Comparison of ENCODE assay signal across 18 cellular contexts in the genomic region with DNA sequence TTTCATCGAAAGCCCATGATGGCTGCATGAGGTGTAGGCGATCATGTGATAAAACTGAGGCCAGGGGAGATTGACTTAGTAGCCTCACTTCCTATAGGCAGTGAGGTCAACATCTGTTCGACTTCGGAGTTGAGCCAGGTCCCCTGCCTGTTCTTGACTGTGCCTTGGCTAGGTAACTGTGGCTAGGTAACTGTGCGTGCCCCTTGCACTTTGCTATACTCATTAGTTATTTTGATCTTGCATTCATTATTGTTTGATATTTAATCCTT. TPM values are rescaled to one million over a fixed set of nuclear protein-coding genes. Genes with fewer than 3 reads are reported as not detected.
DNase-seq lines count a peak whose midpoint lies in the region; ATAC-seq, FAIRE-seq and TF ChIP-seq lines count a peak whose summit lies in the region.
"Had no signal": no experiment of that assay in that cellular context is flagged by ENCODE, and none has a peak within 500 bp of the region (broad histone marks: within the 10 kb centered on the region; RNA-seq: fewer than 3 reads in every experiment).

No MANE protein-coding gene starts in this region.

- H3K36me3 Mint-ChIP-seq in mesothelial cell of epicardium: peaks cover 23% of the 10 kb centered on the region
- H3K36me3 Mint-ChIP-seq in CD4-positive, alpha-beta memory T cell: no peaks in the 10 kb centered on the region
- H3K36me3 Mint-ChIP-seq: IgD-negative memory B cell had no signal

- POLR2A ChIA-PET in A549 (lab: Yijun Ruan, JAX) (interaction anchor here (0.9 to 1.0 kb wide), 2 partner anchors 8 to 11 kb away, joined by 4 to 5 read pairs; no protein-coding TSS in a partner anchor), endothelial cell of umbilical vein (lab: Charles Lee) (no interaction called here)
- POLR2A ChIA-PET in CD4-positive, alpha-beta memory T cell (lab: Charles Lee; ENCODE audit: partially characterized antibody): no interaction called here

- H4K20me1 ChIP-seq in endothelial cell of umbilical vein (replicated peaks; ENCODE audit: control insufficient read depth, extremely low read depth, insufficient read depth, low read length): no peaks in the 10 kb centered on the region
- H4K20me1 ChIP-seq: BLaER1 had no signal

- no peaks in the 10 kb centered on the region for H3K27me3 Mint-ChIP-seq in mesothelial cell of epicardium (ENCODE audit: low read depth)
- H3K27me3 Mint-ChIP-seq in CD4-positive, alpha-beta memory T cell: no peaks in the 10 kb centered on the region

- H3K79me2 ChIP-seq in ACC112 (ENCODE audit: control insufficient read depth, insufficient read depth, low read length, unreplicated experiment): peaks cover 74% of the 10 kb centered on the region
- peaks cover 88% of the 10 kb centered on the region for H3K79me2 ChIP-seq in endothelial cell of umbilical vein (ENCODE audit: control insufficient read depth, insufficient read depth, low read length)

- TF ChIP-seq POLR2A in A549 (IDR thresholded peaks at IDR 0.05; ENCODE audit: low read length) (no peak), endothelial cell of umbilical vein (IDR thresholded peaks at IDR 0.05; ENCODE audit: low read depth, low read length) (no peak)

- H3K9me3 ChIP-seq in A549: no peaks in the 10 kb centered on the region
- no peaks in the 10 kb centered on the region for H3K9me3 ChIP-seq in RWPE2 (ENCODE audit: severe bottlenecking)
- no peaks in the 10 kb centered on the region for H3K9me3 ChIP-seq in endothelial cell of umbilical vein (replicated peaks; ENCODE audit: control insufficient read depth, insufficient read depth, low read length)
- no peaks in the 10 kb centered on the region for H3K9me3 ChIP-seq in CD4-positive, alpha-beta memory T cell (ENCODE audit: control insufficient read depth in 1 of 2, low read length in 2 of 2)

- 5% methylated on average over 5 of the region's 5 CpGs for WGBS in A549 (ENCODE audit: missing lambda C conversion rate)

- peaks cover 17% of the 10 kb centered on the region for H3K4me1 Mint-ChIP-seq in mesothelial cell of epicardium
- H3K4me1 Mint-ChIP-seq in CD4-positive, alpha-beta memory T cell: peaks cover 0 to 8% (median 3%) of the 10 kb centered on the region in 4 donors

- no peak overlapping the region for H2AFZ ChIP-seq in ACC112 (ENCODE audit: low read length, unreplicated experiment)
- no peak overlapping the region for H2AFZ ChIP-seq in endothelial cell of umbilical vein (ENCODE audit: low read depth, low read length)
- H2AFZ ChIP-seq: GM23338 had no signal

- H3K4me2 ChIP-seq in A549: peak overlapping the region; percentile 71
- peak overlapping the region; percentile 18 for H3K4me2 ChIP-seq in endothelial cell of umbilical vein (ENCODE audit: insufficient read depth, low read length)
- H3K4me2 ChIP-seq: BLaER1 had no signal

- peaks cover 64% of the 10 kb centered on the region for H3K4me1 ChIP-seq in A549
- peaks cover 50% of the 10 kb centered on the region for H3K4me1 ChIP-seq in ACC112 (ENCODE audit: control insufficient read depth, insufficient read depth, low read length, unreplicated experiment)
- peaks cover 18% of the 10 kb centered on the region for H3K4me1 ChIP-seq in RWPE2 (ENCODE audit: insufficient read depth, poor library complexity, severe bottlenecking)
- H3K4me1 ChIP-seq in endothelial cell of umbilical vein (ENCODE audit: control insufficient read depth, extremely low read depth, insufficient read depth, low read length): peaks cover 57% of the 10 kb centered on the region
- peaks cover 3% of the 10 kb centered on the region for H3K4me1 ChIP-seq in CD4-positive, alpha-beta memory T cell (ENCODE audit: insufficient read depth, low read length)

- DNase-seq in A549 (ENCODE audit: low read depth in 1 of 2, low spot score in 1 of 2) (peak in 1 of 2 experiments; percentile 78), RWPE2 (ENCODE audit: low spot score) (no peak), endothelial cell of umbilical vein (ENCODE audit: low read depth, low spot score) (no peak), mesothelial cell of epicardium (ENCODE audit: low spot score in 2 of 2, unreplicated experiment in 2 of 2) (no peak), activated gamma-delta T cell (lab: John Stamatoyannopoulos, UW) (no peak)
- DNase-seq in CD4-positive, alpha-beta memory T cell: no peak
- DNase-seq: AML-193, DMS153, DMS79 treated with DMSO at 0.1 percent for 48 hours, H7 had no signal

- TF ChIP-seq RAD21 in A549 (conservative IDR thresholded peaks at IDR 0.05 in 1 of 2, IDR thresholded peaks at IDR 0.05 in 1 of 2): no peak

- dilution Hi-C loops in endothelial cell of umbilical vein (cut with MboI; ENCODE audit: extremely low pct_ligation_motif_present, low sequenced_read_pairs): no loop called here

- H3K27ac Mint-ChIP-seq in mesothelial cell of epicardium: no peak overlapping the region
- no peak overlapping the region for H3K27ac Mint-ChIP-seq in CD4-positive, alpha-beta memory T cell

- H3K27ac ChIP-seq in A549 (peak overlapping the region; percentile 89 to 100), ACC112 (ENCODE audit: low read depth, low read length) (peak overlapping the region; percentile 56), RWPE2 (ENCODE audit: poor library complexity, severe bottlenecking) (peak overlapping the region; percentile 44), endothelial cell of umbilical vein (ENCODE audit: insufficient read depth, low read depth, low read length) (peak overlapping the region; percentile 80)
- H3K27ac ChIP-seq in CD4-positive, alpha-beta memory T cell (ENCODE audit: low read depth, low read length): no peak overlapping the region
- H3K27ac ChIP-seq: BLaER1 had no signal

- no peaks in the 10 kb centered on the region for H3K9me1 ChIP-seq in endothelial cell of umbilical vein (replicated peaks; ENCODE audit: control insufficient read depth, extremely low read depth, insufficient read depth, low read length)

- CTCF ChIA-PET in A549 (lab: Yijun Ruan, JAX): interaction anchor here (0.7 to 3.2 kb wide), 4 partner anchors 18 to 97 kb away, joined by 3 to 18 read pairs (median 3); no protein-coding TSS in a partner anchor
- CTCF ChIA-PET in endothelial cell of umbilical vein (lab: Charles Lee): no interaction called here
- CTCF ChIA-PET in CD4-positive, alpha-beta memory T cell (lab: Charles Lee; ENCODE audit: partially characterized antibody): interaction anchor here (0.5 kb wide), 1 partner anchor 9 kb away, joined by 3 read pairs; no protein-coding TSS in a partner anchor

- H3K4me3 ChIP-seq in A549: no peak overlapping the region
- H3K4me3 ChIP-seq in ACC112 (ENCODE audit: low read depth, low read length): 0 out of 2 replicates have a peak overlapping the region, but pooled peaks have one; percentile 1
- H3K4me3 ChIP-seq in RWPE2 (ENCODE audit: severe bottlenecking): no peak overlapping the region
- no peak overlapping the region for H3K4me3 ChIP-seq in endothelial cell of umbilical vein (replicated peaks in 1 of 3; ENCODE audit: insufficient read depth in 1 of 3, low read depth in 1 of 3, low read length in 3 of 3)
- no peak overlapping the region for H3K4me3 ChIP-seq in CD4-positive, alpha-beta memory T cell (ENCODE audit: low read length in 2 of 2)
- H3K4me3 ChIP-seq: BLaER1, GM23338 had no signal

- no TSS peak for BruUV-seq in endothelial cell of umbilical vein (replicated peaks; lab: Mats Ljungman, UMichigan)

- no peak overlapping the region for H3K4me3 Mint-ChIP-seq in mesothelial cell of epicardium
- no peak overlapping the region for H3K4me3 Mint-ChIP-seq in CD4-positive, alpha-beta memory T cell
- H3K4me3 Mint-ChIP-seq: GM23338, IgD-negative memory B cell had no signal

- peak overlapping the region; percentile 29 for H3K9ac ChIP-seq in endothelial cell of umbilical vein (replicated peaks; ENCODE audit: extremely low read depth, insufficient read depth, low read length)
- H3K9ac ChIP-seq: BLaER1 had no signal

- intact Hi-C loops in endothelial cell of umbilical vein (cut with micrococcal nuclease): loop anchor here (2.0 kb wide), 1 partner anchor 63 kb away; no protein-coding TSS in a partner anchor
- intact Hi-C loops in CD4-positive, alpha-beta memory T cell (cut with micrococcal nuclease): no loop called here

- H3K27me3 ChIP-seq in ACC112 (ENCODE audit: insufficient read depth, low read length) (no peaks in the 10 kb centered on the region), RWPE2 (ENCODE audit: insufficient read depth, poor library complexity, severe bottlenecking) (no peaks in the 10 kb centered on the region), endothelial cell of umbilical vein (ENCODE audit: control insufficient read depth in 2 of 2, insufficient read depth in 2 of 2, low read length in 2 of 2) (no peaks in the 10 kb centered on the region)
- H3K27me3 ChIP-seq in CD4-positive, alpha-beta memory T cell (ENCODE audit: insufficient read depth, low read length): no peaks in the 10 kb centered on the region
- H3K27me3 ChIP-seq: BLaER1 had no signal

- FAIRE-seq in A549 (lab: Jason Lieb, UNC): no peak
- no peak for FAIRE-seq in endothelial cell of umbilical vein (lab: Jason Lieb, UNC)
- FAIRE-seq: G401.6, GM12891 had no signal

- H3K36me3 ChIP-seq in ACC112 (ENCODE audit: insufficient read depth, low read length): peaks cover 5% of the 10 kb centered on the region; the same call in 1 of the 2 replicates
- H3K36me3 ChIP-seq in RWPE2 (ENCODE audit: low read depth): no peaks in the 10 kb centered on the region; the same call in 1 of the 2 replicates
- H3K36me3 ChIP-seq in endothelial cell of umbilical vein (ENCODE audit: control insufficient read depth in 2 of 2, extremely low read depth in 1 of 2, insufficient read depth in 2 of 2, low read length in 2 of 2): no peaks in the 10 kb centered on the region
- H3K36me3 ChIP-seq in CD4-positive, alpha-beta memory T cell (ENCODE audit: insufficient read depth, low read length): no peaks in the 10 kb centered on the region

- TF ChIP-seq EP300 in A549 (IDR thresholded peaks at IDR 0.05): no peak

- peaks cover 27% of the 10 kb centered on the region for H3K9me3 Mint-ChIP-seq in mesothelial cell of epicardium
- no peaks in the 10 kb centered on the region for H3K9me3 Mint-ChIP-seq in CD4-positive, alpha-beta memory T cell
- H3K9me3 Mint-ChIP-seq: GM23338 had no signal

- TF ChIP-seq CTCF in A549 (IDR thresholded peaks at IDR 0.05): no peak
- TF ChIP-seq CTCF in RWPE2 (IDR thresholded peaks at IDR 0.05; ENCODE audit: poor library complexity, severe bottlenecking): no peak
- no peak for TF ChIP-seq CTCF in endothelial cell of umbilical vein (IDR thresholded peaks at IDR 0.05; ENCODE audit: extremely low read depth in 1 of 2, insufficient read depth in 1 of 2, low read depth in 1 of 2, low read length in 2 of 2)
- TF ChIP-seq CTCF in mesothelial cell of epicardium (IDR thresholded peaks at IDR 0.05; ENCODE audit: unreplicated experiment): no peak

- ATAC-seq in A549 (peak; percentile 74 to 79), RWPE2 (ENCODE audit: low read depth) (no peak)
- ATAC-seq: GM23338 had no signal

RNA-seq across cellular contexts. Expression of a gene that starts 55.0 kb away (rescaled TPM):
- polyA plus RNA-seq in A549 (2011; rRNA removed) (not detected in 2 replicates), A549 (2017; fragmentation: RNase III; extraction: RNeasy Plus Mini Kit Qiagen cat#74134 plus additional on column Dnase treatment) (not detected in 3 replicates), endothelial cell of umbilical vein (0.08 and 0.14 TPM in 2 replicates)
- polyA plus RNA-seq in A549 (2012; cell fraction: cytosol; rRNA removed): not detected in 2 replicates
- not detected in 2 replicates for polyA plus RNA-seq in A549 (2012; cell fraction: nucleus; rRNA removed)
- polyA minus RNA-seq in A549 (2011; rRNA and poly(A)+ RNA removed): not detected in 2 replicates
- total RNA-seq in endothelial cell of umbilical vein (0.35 and 0.46 TPM in 2 replicates), mesothelial cell of epicardium (0.71 to 1.1 TPM (median 0.84 TPM) in 3 replicates)
- 0.08 and 0.12 TPM in 2 replicates for polyA plus RNA-seq in endothelial cell of umbilical vein (2011; cell fraction: cytosol; rRNA removed)
- 0.88 and 0.99 TPM in 2 replicates for polyA plus RNA-seq in endothelial cell of umbilical vein (2011; cell fraction: nucleus; rRNA removed)
- not detected in 2 replicates for polyA plus RNA-seq in endothelial cell of umbilical vein (2012)
- 0.40 and 1.8 TPM in 2 replicates for polyA minus RNA-seq in endothelial cell of umbilical vein
- not detected for polyA minus RNA-seq in endothelial cell of umbilical vein (2011; cell fraction: cytosol; rRNA and poly(A)+ RNA removed)
- polyA minus RNA-seq in endothelial cell of umbilical vein (2011; cell fraction: nucleus; rRNA and poly(A)+ RNA removed): 2.0 and 2.6 TPM in 2 replicates
- not detected for total RNA-seq in CD4-positive, alpha-beta memory T cell
- polyA plus RNA-seq in CD4-positive, alpha-beta memory T cell: not detected
- total RNA-seq: A673, GM23338, H7, HT-29 had no signal
- polyA plus RNA-seq: GM23338, IgD-negative memory B cell had no signal
